In genomic region chr16:54821731-54822130, GRCh38 we compare ENCODE assay signal across 33 cellular contexts.
"Had no signal": no experiment of that assay in that cellular context is flagged by ENCODE, and none has a peak within 500 bp of the region (broad histone marks: within the 10 kb centered on the region; RNA-seq: fewer than 3 reads in every experiment).

No MANE protein-coding gene starts in this region.

- H3K4me1 ChIP-seq: ascending aorta, Peyer's patch, SJSA1 had no signal

- H3K27me3 ChIP-seq: ascending aorta, Peyer's patch had no signal

- H3K36me3 ChIP-seq: ascending aorta, Peyer's patch, SJSA1 had no signal

- H3K4me2 ChIP-seq: KMS-11, SK-N-SH had no signal

- H3K4me3 ChIP-seq: ascending aorta, Peyer's patch, SJSA1 had no signal

- H3K9ac ChIP-seq: KMS-11, SK-N-SH had no signal

- ATAC-seq: activated CD4-positive, alpha-beta T cell treated with anti-CD3 and anti-CD28 coated beads for 36 hours; activated CD4-positive, CD25-positive, alpha-beta regulatory T cell treated with anti-CD3 and anti-CD28 coated beads, Interleukin-2, amount 50 U/mL, for 24 hours; activated CD8-positive, alpha-beta T cell treated with anti-CD3 and anti-CD28 coated beads, Interleukin-2, amount 10 ng/mL, durations not matched to agents 7 days and 5 days; PC-3; WTC11 had no signal

- H3K9me3 ChIP-seq: ascending aorta, Peyer's patch, SJSA1, SK-N-SH had no signal

- H3K27ac ChIP-seq: ascending aorta, KMS-11, Peyer's patch, SJSA1 had no signal

- DNase-seq: activated CD4-positive, alpha-beta T cell treated with anti-CD3 and anti-CD28 coated beads for 36 hours; activated CD4-positive, alpha-beta T cell treated with anti-CD3 and anti-CD28 coated beads, Interleukin-2, amount 10 ng/mL, durations not matched to agents 7 days and 5 days; activated CD4-positive, alpha-beta T cell treated with anti-CD3 and anti-CD28 coated beads, Interleukin-2, amount 50 U/mL, for 48 hours; activated CD8-positive, alpha-beta T cell treated with anti-CD3 and anti-CD28 coated beads, Interleukin-2, amount 10 ng/mL, durations not matched to agents 7 days and 5 days; activated gamma-delta T cell; activated naive CD4-positive, alpha-beta T cell treated with Interleukin-2 at 50 U/mL for 16 hours; activated naive CD8-positive, alpha-beta T cell treated with anti-CD3 and anti-CD28 coated beads, Interleukin-2, amount 10 ng/mL, durations not matched to agents 7 days and 5 days; activated T-cell treated with anti-CD3 and anti-CD28 coated beads, Interleukin-2, amount 50 U/mL, for 24 hours; amygdala; central memory CD4-positive, alpha-beta T cell; MM.1S; MV-4-11; NCI-H1092 treated with DMSO at 0.1 percent for 48 hours; NCI-H1417; NCI-H146; NCI-H187; NCI-H2029 treated with DMSO at 0.1 percent for 48 hours; NCI-H2107; NCI-H2171; NCI-H510A; NCI-H526; NCI-H748 treated with DMSO at 0.1 percent for 48 hours; NK-92 treated with Interleukin-12 subunit alpha and Interleukin-12 subunit beta, amount 100 ng/mL, for 24 hours; PC-3; Peyer's patch; RPMI8226; SHP77 treated with DMSO at 0.1 percent for 48 hours; SK-N-SH had no signal
